In the genomic region with DNA sequence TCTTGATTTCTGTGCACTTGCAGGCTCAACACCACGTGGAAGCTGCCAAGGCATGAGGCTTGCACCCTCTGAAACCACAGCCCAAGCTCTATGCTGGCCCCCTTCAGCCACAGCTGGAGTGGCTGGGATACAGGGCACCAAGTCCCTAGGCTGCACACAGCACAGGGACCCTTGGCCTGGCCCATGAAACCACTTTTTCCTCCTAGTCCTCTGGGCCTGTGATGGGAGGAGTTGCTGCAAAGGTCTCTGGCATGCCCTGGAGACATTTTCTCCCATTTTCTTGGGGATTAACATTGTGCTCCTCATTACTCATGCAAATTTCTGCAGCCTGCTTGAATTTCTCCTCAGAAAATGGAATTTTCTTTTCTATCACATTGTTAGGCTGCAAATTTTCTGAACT, we compare ENCODE assay signal across 4 cellular contexts.
A peak's percentile ranks its signal among the peaks of the same experiment; 100 is the strongest.
DNase-seq lines count a peak whose midpoint lies in the region; ATAC-seq, FAIRE-seq and TF ChIP-seq lines count a peak whose summit lies in the region.
"Not testable (repeated sequence)": the region's sequence is repeated elsewhere in the genome, so short reads cannot be mapped to it uniquely, and the experiment has no call there.

No MANE protein-coding gene starts in this region.

- not testable (repeated sequence) for ATAC-seq in K562

- not testable (repeated sequence) for H3K79me1 ChIP-seq in neuronal stem cell (ENCODE audit: low read depth, low read length)

- 86% methylated on average over 1 of the region's 1 CpG for WGBS in K562 (ENCODE audit: insufficient coverage, low coverage, missing lambda C conversion rate)
- WGBS in neuronal stem cell (ENCODE audit: extremely low coverage in 2 of 2, insufficient read length in 2 of 2, insufficient replicate concordance in 1 of 2), 2 donors: no CpG with 5 or more reads among the region's 1 CpG

- not testable (repeated sequence) for H3K23ac ChIP-seq in neuronal stem cell (ENCODE audit: low read depth, low read length, poor library complexity)

- not testable (repeated sequence) for H3K9me1 ChIP-seq in K562 (ENCODE audit: control insufficient read depth, insufficient read depth, low read length)

- not testable (repeated sequence) for H2AFZ ChIP-seq in K562 (ENCODE audit: low read depth, low read length); neuronal stem cell (ENCODE audit: low read length)

- not testable (repeated sequence) for H4K8ac ChIP-seq in neuronal stem cell (ENCODE audit: low read depth, low read length)

- H3K4me1 ChIP-seq in HEK293 (ENCODE audit: control insufficient read depth, insufficient read depth, low read length); adipocyte (ENCODE audit: control insufficient read depth, insufficient read depth, low read length); K562 (replicated peaks in 1 of 2; ENCODE audit: control insufficient read depth in 2 of 2, insufficient read depth in 2 of 2, low read length in 2 of 2); neuronal stem cell (ENCODE audit: control insufficient read depth in 2 of 2, insufficient read depth in 1 of 2, low read depth in 1 of 2, low read length in 2 of 2): not testable (repeated sequence)

- not testable (repeated sequence) for H2BK5ac ChIP-seq in neuronal stem cell (ENCODE audit: low read length)

- not testable (repeated sequence) for H2BK15ac ChIP-seq in neuronal stem cell (ENCODE audit: low read length)

- H2AK5ac ChIP-seq in neuronal stem cell (ENCODE audit: low read depth, low read length): not testable (repeated sequence)

- H3K4ac ChIP-seq in neuronal stem cell (ENCODE audit: low read length): not testable (repeated sequence)

- H3K18ac ChIP-seq in neuronal stem cell (ENCODE audit: low read length): not testable (repeated sequence)

- H2BK12ac ChIP-seq in neuronal stem cell (ENCODE audit: low read length): not testable (repeated sequence)

- BruUV-seq in K562 (replicated peaks; lab: Mats Ljungman, UMichigan): not testable (repeated sequence)

- not testable (repeated sequence) for H3K36me3 ChIP-seq in HEK293 (ENCODE audit: control insufficient read depth in 2 of 2, insufficient read depth in 1 of 2, low read length in 2 of 2); adipocyte (ENCODE audit: control insufficient read depth, insufficient read depth, low read length, severe bottlenecking); neuronal stem cell (replicated peaks in 1 of 2; ENCODE audit: control insufficient read depth in 2 of 2, insufficient read depth in 2 of 2, low read length in 2 of 2)
- H3K36me3 ChIP-seq in K562 (ENCODE audit: control insufficient read depth, insufficient read depth, low read length): peaks cover 24% of the 10 kb centered on the region

- H3K79me2 ChIP-seq in K562 (ENCODE audit: control insufficient read depth, insufficient read depth, low read length): peaks cover 25% of the 10 kb centered on the region

- not testable (repeated sequence) for TF ChIP-seq EP300 in K562 (IDR thresholded peaks at IDR 0.05; ENCODE audit: low read length)

- H3K9me3 ChIP-seq in HEK293 (ENCODE audit: control insufficient read depth, insufficient read depth, low read depth, low read length): not testable (repeated sequence)
- H3K9me3 ChIP-seq in adipocyte (ENCODE audit: control insufficient read depth, low read length) (peaks cover 58% of the 10 kb centered on the region), K562 (replicated peaks; ENCODE audit: control insufficient read depth, insufficient read depth, low read depth, low read length) (peaks cover 29% of the 10 kb centered on the region), neuronal stem cell (replicated peaks in 1 of 2; ENCODE audit: control insufficient read depth in 2 of 2, insufficient read depth in 1 of 2, low read depth in 1 of 2, low read length in 2 of 2) (peaks cover 4 to 54% of the 10 kb centered on the region in 2 donors)

- not testable (repeated sequence) for H3K27me3 ChIP-seq in adipocyte (replicated peaks; ENCODE audit: control insufficient read depth, insufficient read depth, low read length); K562 (ENCODE audit: control insufficient read depth in 2 of 2, insufficient read depth in 2 of 2, low read length in 2 of 2); neuronal stem cell (ENCODE audit: control insufficient read depth in 3 of 3, insufficient read depth in 3 of 3, low read depth in 1 of 3, low read length in 3 of 3)

- in situ Hi-C loops in K562 (cut with MboI): not testable (repeated sequence)

- not testable (repeated sequence) for DNase-seq in adipocyte (ENCODE audit: low read depth); K562 (ENCODE audit: extremely low read depth in 1 of 4, low spot score in 3 of 4); neuronal stem cell (ENCODE audit: low spot score)

- not testable (repeated sequence) for TF ChIP-seq CTCF in HEK293 (tag by site-specific recombination; IDR thresholded peaks at IDR 0.05); K562 (IDR thresholded peaks at IDR 0.05 in 2 of 3, conservative IDR thresholded peaks at IDR 0.05 in 1 of 3; ENCODE audit: insufficient read depth in 2 of 3, low read depth in 1 of 3, low read length in 3 of 3)

- TF ChIP-seq RAD21 in K562 (CRISPR knock-in tag; conservative IDR thresholded peaks at IDR 0.05 in 1 of 2, IDR thresholded peaks at IDR 0.05 in 1 of 2): not testable (repeated sequence)

- H3K4me2 ChIP-seq in K562 (ENCODE audit: insufficient read depth, low read length); neuronal stem cell (ENCODE audit: insufficient read depth, low read length, poor library complexity, severe bottlenecking): not testable (repeated sequence)

- intact Hi-C loops in K562 (cut with micrococcal nuclease): not testable (repeated sequence)

- not testable (repeated sequence) for H4K20me1 ChIP-seq in K562 (replicated peaks; ENCODE audit: control insufficient read depth, insufficient read depth, low read length)

- not testable (repeated sequence) for H3K9ac ChIP-seq in adipocyte (ENCODE audit: low read length); K562 (ENCODE audit: insufficient read depth in 1 of 2, low read depth in 2 of 2, low read length in 2 of 2); neuronal stem cell (ENCODE audit: low read depth, low read length, poor library complexity)

- POLR2A ChIA-PET in HEK293 (lab: Yijun Ruan, JAX); K562 (lab: Yijun Ruan, JAX): not testable (repeated sequence)

- not testable (repeated sequence) for TF ChIP-seq POLR2A in K562 (conservative IDR thresholded peaks at IDR 0.05)

- peak overlapping the region; percentile 40 for H3K14ac ChIP-seq in neuronal stem cell (ENCODE audit: low read length)

- not testable (repeated sequence) for H3K27ac ChIP-seq in HEK293 (ENCODE audit: extremely low read depth, low read depth, low read length); K562 (ENCODE audit: extremely low read depth, low read depth, low read length); neuronal stem cell (replicated peaks; ENCODE audit: low read length)

- not testable (repeated sequence) for H2BK120ac ChIP-seq in neuronal stem cell (ENCODE audit: low read depth, low read length)

- CTCF ChIA-PET in HEK293 (lab: Yijun Ruan, JAX); K562 (lab: Yijun Ruan, JAX; ENCODE audit: low intra/inter-chr PET ratio): not testable (repeated sequence)

- not testable (repeated sequence) for H3K4me3 ChIP-seq in HEK293 (ENCODE audit: low read depth, low read length); K562
- H3K4me3 ChIP-seq in adipocyte (ENCODE audit: low read length) (peak overlapping the region; percentile 24), neuronal stem cell (ENCODE audit: low read length in 2 of 2) (peak overlapping the region in 1 of 2 donors; percentile 33)

- not testable (repeated sequence) for H4K91ac ChIP-seq in neuronal stem cell (ENCODE audit: low read depth, low read length, poor library complexity)

- FAIRE-seq in K562 (lab: Jason Lieb, UNC): not testable (repeated sequence)

TF ChIP-seq in HEK293, 187 proteins besides CTCF, POLR2A, EP300 and RAD21:
- peak; percentile 81 for TF ChIP-seq ZNF585B (tag by site-specific recombination; IDR thresholded peaks at IDR 0.05)

TF ChIP-seq in K562, 482 proteins besides CTCF, POLR2A, EP300 and RAD21:
- peak; percentile 55 for TF ChIP-seq ZFP36 (IDR thresholded peaks at IDR 0.05; ENCODE audit: low read depth, low read length, partially characterized antibody)
